8 cellular contexts compared by ENCODE assay signal in the genomic region with DNA sequence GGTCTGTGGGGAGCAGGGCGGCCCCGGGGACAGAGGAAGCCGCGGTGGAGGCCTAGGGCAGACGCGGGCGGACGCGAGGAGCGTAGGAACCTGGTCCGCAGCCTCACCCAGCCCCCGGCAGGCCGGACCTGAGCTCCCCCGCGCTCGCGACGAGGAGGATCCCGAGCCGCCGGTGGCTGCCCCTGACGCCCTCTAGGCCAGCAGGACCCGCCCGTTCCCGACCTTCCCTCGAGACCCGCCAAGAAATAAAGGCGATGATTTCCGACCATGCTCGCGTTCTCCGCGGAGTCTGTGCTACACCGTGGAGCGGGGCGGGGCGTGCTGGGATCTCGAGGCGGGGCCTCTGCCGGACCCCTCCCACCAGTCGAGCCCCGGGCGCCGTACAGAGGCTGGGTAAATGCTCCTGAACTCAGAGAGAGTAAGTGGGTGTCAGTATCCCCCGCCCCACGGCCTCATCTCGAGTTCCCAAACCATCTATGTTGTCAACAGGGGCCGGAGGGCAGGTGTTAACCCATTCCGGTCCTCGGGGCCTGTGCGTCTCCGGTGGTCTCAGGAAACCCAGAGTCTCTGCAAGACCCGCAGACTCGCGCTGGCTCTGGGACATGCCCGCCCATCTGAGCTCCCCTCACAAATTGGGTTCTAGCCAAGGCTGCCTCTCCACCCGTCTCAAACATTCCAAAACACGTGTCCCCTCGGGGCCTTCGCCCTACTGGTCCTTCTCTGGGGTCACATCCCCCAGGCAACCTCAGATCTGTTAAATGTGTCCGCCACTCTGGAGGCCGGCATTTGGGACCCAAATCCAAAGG. TPM values are rescaled to one million over a fixed set of nuclear protein-coding genes. Genes with fewer than 3 reads are reported as not detected.
DNase-seq lines count a peak whose midpoint lies in the region; ATAC-seq and TF ChIP-seq lines count a peak whose summit lies in the region.

No MANE protein-coding gene starts in this region.

- H3K9me2 ChIP-seq in PC-3 (replicated peaks; ENCODE audit: low read length), result no peaks in the 10 kb centered on the region

- ATAC-seq in GM19324 (IDR thresholded peaks at IDR 0.05; ENCODE audit: low FRiP score, unreplicated experiment), result peak; percentile 69
- peak; percentile 78 for ATAC-seq in HG03442 (IDR thresholded peaks at IDR 0.05; ENCODE audit: unreplicated experiment)
- peak; percentile 76 for ATAC-seq in PC-3
- ATAC-seq in activated T-helper 17 cell treated with anti-CD3 and anti-CD28 coated beads, Interleukin-2, amount 50 U/mL, for 72 hours (replicated peaks), result peak; percentile 88

- H3K9ac ChIP-seq in BLaER1, result peak overlapping the region; percentile 91
- H3K9ac ChIP-seq in PC-3 (ENCODE audit: low read length), result peak overlapping the region; percentile 66

- H3K27ac Mint-ChIP-seq in activated T-helper 17 cell treated with anti-CD3 and anti-CD28 coated beads, Interleukin-2, amount 50 U/mL, for 72 hours, result peak overlapping the region; percentile 71
- H3K27ac Mint-ChIP-seq in glutamatergic neuron (ENCODE audit: unreplicated experiment) (peak overlapping the region; percentile 79), progenitor cell of endocrine pancreas (peak overlapping the region; percentile 87)

- POLR2A ChIA-PET in PC-3 (lab: Charles Lee; ENCODE audit: unreplicated experiment), result no interaction called here

- H4K20me1 ChIP-seq in BLaER1, result peaks cover 8% of the 10 kb centered on the region
- no peaks in the 10 kb centered on the region for H4K20me1 ChIP-seq in PC-3 (ENCODE audit: low read length)

- TF ChIP-seq CTCF in PC-3 (conservative IDR thresholded peaks at IDR 0.05; ENCODE audit: low read depth, low read length) (no peak), glutamatergic neuron (IDR thresholded peaks at IDR 0.05; ENCODE audit: partially characterized antibody, unreplicated experiment) (no peak), progenitor cell of endocrine pancreas (IDR thresholded peaks at IDR 0.05; ENCODE audit: unreplicated experiment) (no peak), vagina (IDR thresholded peaks at IDR 0.05) (no peak)

- peaks cover 18% of the 10 kb centered on the region for H3K4me1 Mint-ChIP-seq in activated T-helper 17 cell treated with anti-CD3 and anti-CD28 coated beads, Interleukin-2, amount 50 U/mL, for 72 hours
- peaks cover 9% of the 10 kb centered on the region for H3K4me1 Mint-ChIP-seq in glutamatergic neuron (ENCODE audit: low read depth, unreplicated experiment)
- H3K4me1 Mint-ChIP-seq in progenitor cell of endocrine pancreas (ENCODE audit: low read depth), result peaks cover 7% of the 10 kb centered on the region

- H3K27me3 ChIP-seq in BLaER1 (no peaks in the 10 kb centered on the region), PC-3 (ENCODE audit: low read length) (no peaks in the 10 kb centered on the region), vagina (no peaks in the 10 kb centered on the region)

- peak overlapping the region; percentile 85 for H3K4me3 Mint-ChIP-seq in activated T-helper 17 cell treated with anti-CD3 and anti-CD28 coated beads, Interleukin-2, amount 50 U/mL, for 72 hours
- H3K4me3 Mint-ChIP-seq in glutamatergic neuron (ENCODE audit: unreplicated experiment) (peak overlapping the region; percentile 82), progenitor cell of endocrine pancreas (ENCODE audit: low read depth) (peak overlapping the region; percentile 85)

- H3K4me2 ChIP-seq in BLaER1 (peak overlapping the region; percentile 84), PC-3 (ENCODE audit: low read length) (peak overlapping the region; percentile 89)

- H3K9me3 Mint-ChIP-seq in activated T-helper 17 cell treated with anti-CD3 and anti-CD28 coated beads, Interleukin-2, amount 50 U/mL, for 72 hours, result no peaks in the 10 kb centered on the region
- H3K9me3 Mint-ChIP-seq in glutamatergic neuron (ENCODE audit: unreplicated experiment), result peaks cover 16% of the 10 kb centered on the region
- H3K9me3 Mint-ChIP-seq in progenitor cell of endocrine pancreas (ENCODE audit: low read depth), result no peaks in the 10 kb centered on the region

- TF ChIP-seq POLR2A in vagina (IDR thresholded peaks at IDR 0.05), result peak in 1 of 2 donors; percentile 60

- no peaks in the 10 kb centered on the region for H3K27me3 Mint-ChIP-seq in activated T-helper 17 cell treated with anti-CD3 and anti-CD28 coated beads, Interleukin-2, amount 50 U/mL, for 72 hours
- peaks cover 17% of the 10 kb centered on the region for H3K27me3 Mint-ChIP-seq in glutamatergic neuron (ENCODE audit: unreplicated experiment)
- H3K27me3 Mint-ChIP-seq in progenitor cell of endocrine pancreas, result peaks cover 4% of the 10 kb centered on the region

- H3K9me3 ChIP-seq in BLaER1 (no peaks in the 10 kb centered on the region), PC-3 (ENCODE audit: low read length) (no peaks in the 10 kb centered on the region), vagina (no peaks in the 10 kb centered on the region)

- DNase-seq in PC-3 (peak; percentile 44), glutamatergic neuron (peak; percentile 89), progenitor cell of endocrine pancreas (ENCODE audit: low spot score, unreplicated experiment) (peak; percentile 51), vagina (ENCODE audit: extremely low spot score in 2 of 2) (no peak)

- H3K27ac ChIP-seq in BLaER1, result peak overlapping the region; percentile 94
- H3K27ac ChIP-seq in PC-3 (ENCODE audit: low read length), result peak overlapping the region; percentile 84
- H3K27ac ChIP-seq in vagina, result peak overlapping the region; percentile 82

- peak overlapping the region; percentile 84 for H2AFZ ChIP-seq in PC-3 (ENCODE audit: low read length)

- H3K4me1 ChIP-seq in BLaER1 (peaks cover 24% of the 10 kb centered on the region), PC-3 (ENCODE audit: insufficient read depth, low read length) (peaks cover 17% of the 10 kb centered on the region), vagina (peaks cover 22% of the 10 kb centered on the region)

- H3K79me2 ChIP-seq in PC-3 (ENCODE audit: low read length), result no peaks in the 10 kb centered on the region

- H3K36me3 ChIP-seq in BLaER1, result no peaks in the 10 kb centered on the region
- no peaks in the 10 kb centered on the region for H3K36me3 ChIP-seq in PC-3 (ENCODE audit: low read depth, low read length)
- H3K36me3 ChIP-seq in vagina, result no peaks in the 10 kb centered on the region

- no peaks in the 10 kb centered on the region for H3K36me3 Mint-ChIP-seq in activated T-helper 17 cell treated with anti-CD3 and anti-CD28 coated beads, Interleukin-2, amount 50 U/mL, for 72 hours (ENCODE audit: low read depth)
- H3K36me3 Mint-ChIP-seq in glutamatergic neuron (ENCODE audit: unreplicated experiment), result no peaks in the 10 kb centered on the region
- H3K36me3 Mint-ChIP-seq in progenitor cell of endocrine pancreas (ENCODE audit: insufficient read depth), result no peaks in the 10 kb centered on the region

- no TSS peak for BruUV-seq in PC-3 (replicated peaks; lab: Mats Ljungman, UMichigan)

- H3K4me3 ChIP-seq in BLaER1 (peak overlapping the region; percentile 88), PC-3 (ENCODE audit: low read length) (peak overlapping the region; percentile 77), vagina (peak overlapping the region; percentile 59 to 85)

- intact Hi-C loops in PC-3 (cut with micrococcal nuclease) (loop anchor here (2.0 kb wide), 1 partner anchor 22 kb away; a partner anchor contains a TSS), vagina (cut with DNase I) (no loop called here)

- CTCF ChIA-PET in PC-3 (lab: Charles Lee), result no interaction called here

- no peaks in the 10 kb centered on the region for H3F3A ChIP-seq in PC-3 (ENCODE audit: low read length, unreplicated experiment)

RNA-seq across cellular contexts. Expression of a gene that starts 13.7 kb away (rescaled TPM):
- total RNA-seq in PC-3 (2014; rRNA removed), result 0.46 and 1.7 TPM in 2 replicates
- 1 to 10 TPM; 2.6 to 3.2 TPM for total RNA-seq in activated T-helper 17 cell treated with anti-CD3 and anti-CD28 coated beads, Interleukin-2, amount 50 U/mL, for 72 hours
- 12.8 TPM for total RNA-seq in glutamatergic neuron (ENCODE audit: unreplicated experiment)
- 25.6 and 27.2 TPM in 2 replicates for total RNA-seq in progenitor cell of endocrine pancreas
- 4.2 TPM for total RNA-seq in vagina

RNA-seq across cellular contexts. Expression of a gene that starts 21.9 kb away (rescaled TPM):
- total RNA-seq in PC-3 (2014; rRNA removed) (12.7 and 15.0 TPM in 2 replicates), glutamatergic neuron (ENCODE audit: unreplicated experiment) (47.0 TPM), progenitor cell of endocrine pancreas (55.0 and 55.4 TPM in 2 replicates), vagina (28.2 TPM)
- total RNA-seq in activated T-helper 17 cell treated with anti-CD3 and anti-CD28 coated beads, Interleukin-2, amount 50 U/mL, for 72 hours, result 10 to 100 TPM; 62.8 to 71.3 TPM

Comparison
In these comparisons a context has a peak if more than half of its experiments do, and no peak if none do; other contexts are left out.
1. DNase-seq: peak in PC-3 (single experiment), glutamatergic neuron (single experiment) and progenitor cell of endocrine pancreas (single experiment); none in vagina (0 of 2).
2. Peak in every context shown above with its lines, with median percentiles within 50 percentile points of each other: H3K27ac ChIP-seq, H3K4me3 ChIP-seq, ATAC-seq, H3K27ac Mint-ChIP-seq and H3K4me3 Mint-ChIP-seq.